Comparison of ENCODE assay signal across 8 cellular contexts in the genomic region with DNA sequence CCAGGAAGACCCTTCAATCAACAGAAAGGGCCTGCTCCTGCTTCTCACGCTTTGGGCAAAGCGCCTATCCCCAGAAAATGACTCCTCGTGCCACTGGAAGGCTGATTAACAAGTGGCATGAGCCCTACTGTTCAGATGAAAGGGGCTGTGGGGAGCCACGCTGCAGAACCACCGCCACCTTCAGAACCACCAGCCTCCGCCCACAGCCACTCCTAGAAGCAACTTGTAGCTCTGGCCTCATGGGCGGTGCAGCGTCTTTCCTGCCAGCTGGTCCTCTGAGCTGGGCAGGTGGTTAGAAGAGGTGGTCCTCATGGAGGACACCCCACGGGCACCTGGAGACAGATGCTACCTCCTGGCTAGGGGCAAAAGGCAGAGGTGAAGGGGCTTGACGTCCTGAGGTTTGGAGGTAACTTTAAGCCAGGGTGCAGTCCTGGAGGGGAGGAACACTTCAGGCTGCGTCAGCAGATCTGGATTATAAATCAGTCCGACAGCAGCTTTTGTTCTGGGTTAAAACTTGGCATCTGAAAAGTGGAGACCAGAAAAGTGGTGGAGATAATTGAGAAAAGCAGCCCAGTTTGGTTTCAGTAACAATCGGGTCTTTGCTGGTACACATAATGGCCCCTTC. TPM values are rescaled to one million over a fixed set of nuclear protein-coding genes. Genes with fewer than 3 reads are reported as not detected.
DNase-seq lines count a peak whose midpoint lies in the region; ATAC-seq and TF ChIP-seq lines count a peak whose summit lies in the region.

No MANE protein-coding gene starts in this region.

- DNase-seq in GM23338 (ENCODE audit: low spot score) (peak; percentile 34), SHP77 treated with DMSO at 0.1 percent for 48 hours (lab: John Stamatoyannopoulos, UW) (peak; percentile 11), ascending aorta (ENCODE audit: low spot score in 2 of 2) (no peak), inferior parietal cortex (ENCODE audit: extremely low spot score) (peak; percentile 55), LoVo (ENCODE audit: low spot score) (no peak)
- DNase-seq in stimulated activated CD4-positive, alpha-beta T cell treated with anti-CD3 and anti-CD28 coated beads, Interleukin-1b, Interleukin-23, amount 100 ng/mL, for 48 hours, result peak; percentile 47

- peaks cover 29% of the 10 kb centered on the region for H3K27me3 Mint-ChIP-seq in GM23338 (ENCODE audit: insufficient read depth, low read depth, poor library complexity)

- H3K4me3 ChIP-seq in GM23338 (peak overlapping the region; percentile 90), ascending aorta (peak overlapping the region; percentile 88 to 98)

- H3K79me2 ChIP-seq in GM23338 (replicated peaks; ENCODE audit: insufficient read depth), result peaks cover 32% of the 10 kb centered on the region

- peaks cover 58% of the 10 kb centered on the region for H3K4me1 Mint-ChIP-seq in GM23338

- no peak overlapping the region for H3K27ac ChIP-seq in GM23338 (ENCODE audit: low read depth)
- peak overlapping the region; percentile 96 to 99 for H3K27ac ChIP-seq in ascending aorta

- H3K36me3 Mint-ChIP-seq in GM23338 (ENCODE audit: low read depth), result peaks cover 21% of the 10 kb centered on the region

- TF ChIP-seq CTCF in GM23338 (conservative IDR thresholded peaks at IDR 0.05; ENCODE audit: low read depth in 2 of 2), result no peak
- no peak for TF ChIP-seq CTCF in ascending aorta (IDR thresholded peaks at IDR 0.05)

- no peak for ATAC-seq in GM23338
- no peak for ATAC-seq in GM21515 (IDR thresholded peaks at IDR 0.05; ENCODE audit: unreplicated experiment)
- ATAC-seq in GM18909 (IDR thresholded peaks at IDR 0.05; ENCODE audit: poor library complexity, unreplicated experiment), result no peak

- peak overlapping the region; percentile 47; the same call in 1 of the 2 replicates for H2AFZ ChIP-seq in GM23338

- peaks cover 48% of the 10 kb centered on the region for H3K4me1 ChIP-seq in GM23338 (ENCODE audit: insufficient read depth)
- peaks cover 18 to 42% of the 10 kb centered on the region in 2 donors for H3K4me1 ChIP-seq in ascending aorta

- H3K36me3 ChIP-seq in GM23338 (ENCODE audit: insufficient read depth) (no peaks in the 10 kb centered on the region), ascending aorta (peaks cover 17% of the 10 kb centered on the region in 2 donors)

- H3K27me3 ChIP-seq in GM23338 (ENCODE audit: insufficient read depth) (no peaks in the 10 kb centered on the region), ascending aorta (no peaks in the 10 kb centered on the region)

- no peaks in the 10 kb centered on the region for H3K9me3 Mint-ChIP-seq in GM23338

- H3K9me2 ChIP-seq in GM23338 (ENCODE audit: insufficient read depth), result no peaks in the 10 kb centered on the region

- H3K4me2 ChIP-seq in GM23338, result peak overlapping the region; percentile 90

- no peak overlapping the region; the same call in 1 of the 2 replicates for H3K27ac Mint-ChIP-seq in GM23338

- H3F3A ChIP-seq in GM23338 (replicated peaks; ENCODE audit: low read depth), result 0 out of 2 replicates have a peak, but pooled peaks cover 12% of the 10 kb centered on the region

- peak overlapping the region; percentile 79 for H3K4me3 Mint-ChIP-seq in GM23338

- H4K20me1 ChIP-seq in GM23338 (replicated peaks; ENCODE audit: insufficient read depth), result no peaks in the 10 kb centered on the region

- intact Hi-C loops in ascending aorta (cut with DNase I), result loop anchor here (2.0 to 10.0 kb wide), 2 partner anchors 16 to 606 kb away; partner anchors contain the start of genes CIAO1 and TMEM127

- H3K9me3 ChIP-seq in ascending aorta, result no peaks in the 10 kb centered on the region

TF ChIP-seq in GM23338, 12 proteins besides CTCF, POLR2A, EP300 and RAD21 (continues in another document):
- no peak for TF ChIP-seq REST (IDR thresholded peaks at IDR 0.05; ENCODE audit: unreplicated experiment)
- TF ChIP-seq EZH2 (IDR thresholded peaks at IDR 0.05; ENCODE audit: low read depth, unreplicated experiment), result no peak
- TF ChIP-seq ZNF114 (CRISPR knock-in tag; IDR thresholded peaks at IDR 0.05), result no peak

RNA-seq across cellular contexts. Expression of gene SEMA4C, which starts 0.9 kb away (rescaled TPM):
- total RNA-seq in GM23338 (2014; rRNA removed; shearing (Covaris generic)), result 69.7 and 80.7 TPM in 2 replicates
- polyA plus RNA-seq in GM23338 (2016; fragmentation: Nextera tagmentation; extraction: Ambion mirVana), result 15.4 and 16.8 TPM in 2 replicates
- 56.9 TPM for total RNA-seq in ascending aorta

RNA-seq across cellular contexts. Expression of gene ANKRD39, which starts 12.9 kb away (rescaled TPM):
- 17.5 and 18.3 TPM in 2 replicates for total RNA-seq in GM23338 (2014; rRNA removed; shearing (Covaris generic))
- 32.0 and 33.8 TPM in 2 replicates for polyA plus RNA-seq in GM23338 (2016; fragmentation: Nextera tagmentation; extraction: Ambion mirVana)
- 2.3 TPM for total RNA-seq in ascending aorta

RNA-seq across cellular contexts. Expression of gene ANKRD23, which starts 26.9 kb away (rescaled TPM):
- total RNA-seq in GM23338 (2014; rRNA removed; shearing (Covaris generic)), result 4.0 and 6.5 TPM in 2 replicates
- polyA plus RNA-seq in GM23338 (2016; fragmentation: Nextera tagmentation; extraction: Ambion mirVana), result 2.9 and 5.0 TPM in 2 replicates
- total RNA-seq in ascending aorta, result 4.0 TPM

RNA-seq across cellular contexts. Expression of gene CNNM3, which starts 54.7 kb away (rescaled TPM):
- total RNA-seq in GM23338 (2014; rRNA removed; shearing (Covaris generic)), result 22.8 and 25.7 TPM in 2 replicates
- polyA plus RNA-seq in GM23338 (2016; fragmentation: Nextera tagmentation; extraction: Ambion mirVana), result 5.3 and 7.7 TPM in 2 replicates
- 24.5 TPM for total RNA-seq in ascending aorta

Comparison
In these comparisons a context has a peak if more than half of its experiments do, and no peak if none do; other contexts are left out.
1. DNase-seq: peak in GM23338 (single experiment), SHP77 treated with DMSO at 0.1 percent for 48 hours (single experiment), inferior parietal cortex (single experiment) and stimulated activated CD4-positive, alpha-beta T cell treated with anti-CD3 and anti-CD28 coated beads, Interleukin-1b, Interleukin-23, amount 100 ng/mL, for 48 hours (single experiment); none in ascending aorta (0 of 2) and LoVo (single experiment).